ENCODE assay signal across 26 cellular contexts in genomic region chr2:173909846-173910245, GRCh38.
"Had no signal": no experiment of that assay in that cellular context is flagged by ENCODE, and none has a peak within 500 bp of the region (broad histone marks: within the 10 kb centered on the region; RNA-seq: fewer than 3 reads in every experiment).

No MANE protein-coding gene starts in this region.

- H3K4me3 ChIP-seq: adrenal gland, esophagus squamous epithelium, heart left ventricle, left lung, lower lobe of right lung, neural progenitor cell, sigmoid colon, smooth muscle cell, stomach, thyroid gland, upper lobe of right lung had no signal

- ATAC-seq: activated naive CD4-positive, alpha-beta T cell treated with anti-CD3 and anti-CD28 coated beads, Interleukin-2, amount 50 U/mL, for 72 hours; activated T-cell treated with anti-CD3 and anti-CD28 coated beads, Interleukin-2, amount 50 U/mL, for 72 hours; heart left ventricle; left lung; lower lobe of right lung; natural killer cell; stimulated activated naive B cell treated with anti-CD40 and anti-IgM and Interleukin-4, amounts not matched to agents 10 μg/mL and 1 μg/mL and 100 μg/mL, for 72 hours; upper lobe of right lung had no signal

- DNase-seq: activated CD4-positive, alpha-beta T cell treated with anti-CD3 and anti-CD28 coated beads for 4 hours; activated CD4-positive, alpha-beta T cell treated with anti-CD3 and anti-CD28 coated beads, Interleukin-2, amount 50 U/mL, for 4 hours; activated naive CD4-positive, alpha-beta T cell; activated T-cell treated with anti-CD3 and anti-CD28 coated beads for 4 hours; activated T-cell treated with anti-CD3 and anti-CD28 coated beads, Interleukin-2, amount 50 U/mL, for 72 hours; adrenal gland; central memory CD4-positive, alpha-beta T cell; endodermal cell; esophagus squamous epithelium; heart left ventricle; hypothalamus; immature natural killer cell; kidney glomerular epithelial cell; left lung; lower lobe of right lung; mesendoderm; natural killer cell; sigmoid colon; stimulated activated CD4-positive, alpha-beta T cell treated with anti-CD3 and anti-CD28 coated beads, Interleukin-2, amount 100 ng/mL, for 24 hours; stimulated activated naive B cell treated with anti-CD40 and anti-IgM and Interleukin-4, amounts not matched to agents 10 μg/mL and 1 μg/mL and 100 μg/mL, for 72 hours; stomach; thyroid gland; upper lobe of right lung had no signal

- H3K4me2 ChIP-seq: neural progenitor cell, smooth muscle cell had no signal

- H3K27ac ChIP-seq: adrenal gland, esophagus squamous epithelium, heart left ventricle, left lung, lower lobe of right lung, neural progenitor cell, sigmoid colon, stomach, thyroid gland, upper lobe of right lung had no signal

- H3K27me3 ChIP-seq: adrenal gland, esophagus squamous epithelium, heart left ventricle, left lung, neural progenitor cell, sigmoid colon, stomach, thyroid gland, upper lobe of right lung had no signal

- H3K4me1 ChIP-seq: adrenal gland, heart left ventricle, lower lobe of right lung, neural progenitor cell, sigmoid colon, upper lobe of right lung had no signal

- H3K9me3 ChIP-seq: adrenal gland, esophagus squamous epithelium, heart left ventricle, left lung, lower lobe of right lung, sigmoid colon, stomach, thyroid gland, upper lobe of right lung had no signal

- H3K9ac ChIP-seq: neural progenitor cell had no signal

- H2AFZ ChIP-seq: neural progenitor cell had no signal
